ENCODE assay signal across 8 cellular contexts in the genomic region with DNA sequence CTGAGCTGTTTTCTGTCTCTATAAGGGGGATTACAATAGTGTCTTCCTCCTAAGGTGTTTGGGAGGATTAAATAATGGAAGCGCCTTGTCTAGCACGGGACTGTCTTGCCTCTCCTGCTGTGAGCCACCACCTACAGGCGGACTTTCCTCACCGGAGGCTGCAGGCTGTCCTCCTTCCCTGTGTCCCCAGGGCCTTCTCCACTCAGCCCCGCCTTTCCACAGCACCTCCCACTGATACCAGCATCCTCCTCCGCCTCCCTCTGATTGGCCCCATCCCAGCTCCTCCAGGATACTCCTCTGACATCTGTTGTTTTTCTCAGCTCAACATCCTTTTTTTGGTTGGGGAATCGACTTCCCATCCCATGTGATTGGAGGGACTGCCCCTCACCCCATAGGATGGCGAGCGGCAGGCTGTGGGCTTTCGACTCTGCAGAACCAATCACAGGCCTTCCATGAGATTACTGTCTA. TPM values are rescaled to one million over a fixed set of nuclear protein-coding genes. Genes with fewer than 3 reads are reported as not detected.
DNase-seq lines count a peak whose midpoint lies in the region; ATAC-seq and TF ChIP-seq lines count a peak whose summit lies in the region.

No MANE protein-coding gene starts in this region.

- no peaks in the 10 kb centered on the region for H3K9me3 Mint-ChIP-seq in activated naive CD4-positive, alpha-beta T cell treated with anti-CD3 and anti-CD28 coated beads, Interleukin-2, amount 10 ng/mL, durations not matched to agents 7 days and 5 days
- no peaks in the 10 kb centered on the region for H3K9me3 Mint-ChIP-seq in nephron

- H3K4me1 ChIP-seq in OCI-LY3 (ENCODE audit: low read length): peaks cover 14% of the 10 kb centered on the region

- peaks cover 59% of the 10 kb centered on the region for H3K4me1 Mint-ChIP-seq in activated naive CD4-positive, alpha-beta T cell treated with anti-CD3 and anti-CD28 coated beads, Interleukin-2, amount 10 ng/mL, durations not matched to agents 7 days and 5 days
- peaks cover 21% of the 10 kb centered on the region for H3K4me1 Mint-ChIP-seq in nephron

- TF ChIP-seq CTCF in OCI-LY3 (IDR thresholded peaks at IDR 0.05; ENCODE audit: low read depth, low read length) (no peak), nephron (IDR thresholded peaks at IDR 0.05; ENCODE audit: unreplicated experiment in 3 of 3) (no peak)

- peak overlapping the region; percentile 88 for H3K4me2 ChIP-seq in OCI-LY3 (ENCODE audit: low read length)

- no peaks in the 10 kb centered on the region for H3K9me3 ChIP-seq in OCI-LY3 (ENCODE audit: insufficient read depth, low read length)

- peak overlapping the region; percentile 82 for H3K9ac ChIP-seq in OCI-LY3 (ENCODE audit: low read length)

- H2AFZ ChIP-seq in OCI-LY3 (ENCODE audit: low read depth, low read length): peak overlapping the region; percentile 63; the same call in 1 of the 2 replicates

- CTCF ChIA-PET in activated naive CD4-positive, alpha-beta T cell treated with anti-CD3 and anti-CD28 coated beads, Interleukin-2, amount 10 ng/mL, durations not matched to agents 7 days and 5 days (lab: Charles Lee): interaction anchor here (1.1 to 1.5 kb wide), 3 partner anchors 23 to 92 kb away, joined by 3 to 9 read pairs (median 5); partner anchors contain the start of gene PKN3

- ATAC-seq in HG03565 (IDR thresholded peaks at IDR 0.05; ENCODE audit: unreplicated experiment) (peak; percentile 11), GM19397 (IDR thresholded peaks at IDR 0.05; ENCODE audit: unreplicated experiment) (no peak)

- peaks cover 3% of the 10 kb centered on the region for H3K36me3 ChIP-seq in OCI-LY3 (replicated peaks; ENCODE audit: low read depth, low read length)

- peaks cover 33% of the 10 kb centered on the region for H3K36me3 Mint-ChIP-seq in activated naive CD4-positive, alpha-beta T cell treated with anti-CD3 and anti-CD28 coated beads, Interleukin-2, amount 10 ng/mL, durations not matched to agents 7 days and 5 days
- no peaks in the 10 kb centered on the region for H3K36me3 Mint-ChIP-seq in nephron (ENCODE audit: low read depth)

- peak overlapping the region; percentile 96 for H3K4me3 Mint-ChIP-seq in activated naive CD4-positive, alpha-beta T cell treated with anti-CD3 and anti-CD28 coated beads, Interleukin-2, amount 10 ng/mL, durations not matched to agents 7 days and 5 days
- H3K4me3 Mint-ChIP-seq in nephron: peak overlapping the region; percentile 79 to 87 (median 83)

- peaks cover 11% of the 10 kb centered on the region for H3K79me2 ChIP-seq in OCI-LY3 (ENCODE audit: low read length)

- H4K20me1 ChIP-seq in OCI-LY3 (ENCODE audit: insufficient read depth, low read length): no peaks in the 10 kb centered on the region

- peak; percentile 56 for DNase-seq in GM04503 (ENCODE audit: low read depth)
- peak; percentile 68 for DNase-seq in activated naive CD4-positive, alpha-beta T cell treated with anti-CD3 and anti-CD28 coated beads, Interleukin-2, amount 10 ng/mL, durations not matched to agents 7 days and 5 days
- peak; percentile 78 for DNase-seq in foreskin melanocyte
- DNase-seq in ureter (ENCODE audit: low spot score): peak; percentile 71

- H3K27me3 ChIP-seq in OCI-LY3 (ENCODE audit: low read depth, low read length): no peaks in the 10 kb centered on the region

- peak overlapping the region; percentile 89 for H3K4me3 ChIP-seq in OCI-LY3 (ENCODE audit: low read length)

- peak overlapping the region; percentile 36; the same call in 1 of the 2 replicates for H3K27ac ChIP-seq in OCI-LY3 (ENCODE audit: low read length)

- H3K27me3 Mint-ChIP-seq in activated naive CD4-positive, alpha-beta T cell treated with anti-CD3 and anti-CD28 coated beads, Interleukin-2, amount 10 ng/mL, durations not matched to agents 7 days and 5 days: no peaks in the 10 kb centered on the region
- peaks cover 4% of the 10 kb centered on the region for H3K27me3 Mint-ChIP-seq in nephron (ENCODE audit: low read depth)

- peak overlapping the region; percentile 92 for H3K27ac Mint-ChIP-seq in activated naive CD4-positive, alpha-beta T cell treated with anti-CD3 and anti-CD28 coated beads, Interleukin-2, amount 10 ng/mL, durations not matched to agents 7 days and 5 days
- peak overlapping the region in 2 of 3 experiments; percentile 25 to 33 for H3K27ac Mint-ChIP-seq in nephron

RNA-seq across cellular contexts. Expression of gene ZDHHC12, which starts 0.9 kb away (rescaled TPM):
- total RNA-seq in ureter: 26.3 TPM

RNA-seq across cellular contexts. Expression of gene PKN3, which starts 22.5 kb away (rescaled TPM):
- 11.1 TPM for total RNA-seq in ureter

RNA-seq across cellular contexts. Expression of gene SET, which starts 35.8 kb away (rescaled TPM):
- 390 TPM for total RNA-seq in ureter

RNA-seq across cellular contexts. Expression of gene ZER1, which starts 46.9 kb away (rescaled TPM):
- 46.6 TPM for total RNA-seq in ureter
